10 cellular contexts compared by ENCODE assay signal in genomic region chr7:129134356-129134972, GRCh38. TPM values are rescaled to one million over a fixed set of nuclear protein-coding genes. Genes with fewer than 3 reads are reported as not detected.
DNase-seq lines count a peak whose midpoint lies in the region; ATAC-seq and TF ChIP-seq lines count a peak whose summit lies in the region.
"Had no signal": no experiment of that assay in that cellular context is flagged by ENCODE, and none has a peak within 500 bp of the region (broad histone marks: within the 10 kb centered on the region; RNA-seq: fewer than 3 reads in every experiment).

No MANE protein-coding gene starts in this region.

- H3K4me1 Mint-ChIP-seq in endothelial cell (ENCODE audit: unreplicated experiment): peaks cover 11% of the 10 kb centered on the region
- peaks cover 44% of the 10 kb centered on the region for H3K4me1 Mint-ChIP-seq in stimulated activated memory B cell treated with anti-CD40 and anti-IgM and Interleukin-4, amounts not matched to agents 10 μg/mL and 1 μg/mL and 100 μg/mL, for 72 hours

- WGBS in heart right ventricle, 2 donors: 69 to 76% methylated on average over 6 of the region's 6 CpGs

- no peaks in the 10 kb centered on the region for H3K36me3 ChIP-seq in heart right ventricle
- H3K36me3 ChIP-seq in RWPE2 (ENCODE audit: low read depth): no peaks in the 10 kb centered on the region
- H3K36me3 ChIP-seq: esophagus muscularis mucosa had no signal

- H3K4me3 ChIP-seq in heart right ventricle (no peak overlapping the region), RWPE2 (ENCODE audit: severe bottlenecking) (no peak overlapping the region)
- H3K4me3 ChIP-seq: esophagus muscularis mucosa had no signal

- no peak for DNase-seq in heart right ventricle
- DNase-seq in Right ventricle myocardium superior: no peak
- DNase-seq in RWPE2 (ENCODE audit: low spot score): no peak
- no peak for DNase-seq in endothelial cell (ENCODE audit: low spot score)
- no peak for DNase-seq in GM19240 (ENCODE audit: insufficient read length, low spot score)
- no peak for DNase-seq in SIG-M5 treated with dmso at 0.1 percent for 504 hours (lab: John Stamatoyannopoulos, UW; ENCODE audit: unreplicated experiment)
- DNase-seq: NCI-H774 had no signal

- no peaks in the 10 kb centered on the region for H3K36me3 Mint-ChIP-seq in endothelial cell (ENCODE audit: low read depth, unreplicated experiment)
- no peaks in the 10 kb centered on the region for H3K36me3 Mint-ChIP-seq in stimulated activated memory B cell treated with anti-CD40 and anti-IgM and Interleukin-4, amounts not matched to agents 10 μg/mL and 1 μg/mL and 100 μg/mL, for 72 hours

- H3K4me3 Mint-ChIP-seq in endothelial cell (ENCODE audit: unreplicated experiment): no peak overlapping the region
- peak overlapping the region; percentile 68 for H3K4me3 Mint-ChIP-seq in stimulated activated memory B cell treated with anti-CD40 and anti-IgM and Interleukin-4, amounts not matched to agents 10 μg/mL and 1 μg/mL and 100 μg/mL, for 72 hours

- H3K27ac ChIP-seq in heart right ventricle (peak overlapping the region in 3 of 10 donors; percentile 37 to 69 (median 67)), RWPE2 (ENCODE audit: poor library complexity, severe bottlenecking) (no peak overlapping the region)
- H3K27ac ChIP-seq: esophagus muscularis mucosa had no signal

- H3K9me3 ChIP-seq in heart right ventricle: no peaks in the 10 kb centered on the region
- no peaks in the 10 kb centered on the region for H3K9me3 ChIP-seq in RWPE2 (ENCODE audit: severe bottlenecking)
- H3K9me3 ChIP-seq: esophagus muscularis mucosa had no signal

- H3K27me3 ChIP-seq in heart right ventricle: no peaks in the 10 kb centered on the region
- no peaks in the 10 kb centered on the region for H3K27me3 ChIP-seq in RWPE2 (ENCODE audit: insufficient read depth, poor library complexity, severe bottlenecking)
- H3K27me3 ChIP-seq: esophagus muscularis mucosa had no signal

- peaks cover 1% of the 10 kb centered on the region for H3K27me3 Mint-ChIP-seq in endothelial cell (ENCODE audit: unreplicated experiment)
- H3K27me3 Mint-ChIP-seq in stimulated activated memory B cell treated with anti-CD40 and anti-IgM and Interleukin-4, amounts not matched to agents 10 μg/mL and 1 μg/mL and 100 μg/mL, for 72 hours: no peaks in the 10 kb centered on the region

- no peak for TF ChIP-seq CTCF in heart right ventricle (IDR thresholded peaks at IDR 0.05)
- no peak for TF ChIP-seq CTCF in RWPE2 (IDR thresholded peaks at IDR 0.05; ENCODE audit: poor library complexity, severe bottlenecking)
- TF ChIP-seq CTCF in endothelial cell (IDR thresholded peaks at IDR 0.05; ENCODE audit: unreplicated experiment): no peak

- H3K4me1 ChIP-seq in heart right ventricle (peaks cover 0 to 24% (median 0%) of the 10 kb centered on the region in 9 donors), RWPE2 (ENCODE audit: insufficient read depth, poor library complexity, severe bottlenecking) (peaks cover 4% of the 10 kb centered on the region)
- H3K4me1 ChIP-seq: esophagus muscularis mucosa had no signal

- no peaks in the 10 kb centered on the region for H3K9me3 Mint-ChIP-seq in endothelial cell (ENCODE audit: unreplicated experiment)
- no peaks in the 10 kb centered on the region for H3K9me3 Mint-ChIP-seq in stimulated activated memory B cell treated with anti-CD40 and anti-IgM and Interleukin-4, amounts not matched to agents 10 μg/mL and 1 μg/mL and 100 μg/mL, for 72 hours

- peak overlapping the region; percentile 3 for H3K27ac Mint-ChIP-seq in endothelial cell (ENCODE audit: unreplicated experiment)
- H3K27ac Mint-ChIP-seq in stimulated activated memory B cell treated with anti-CD40 and anti-IgM and Interleukin-4, amounts not matched to agents 10 μg/mL and 1 μg/mL and 100 μg/mL, for 72 hours: peak overlapping the region; percentile 98

- intact Hi-C loops in heart right ventricle (cut with DNase I): loop anchor here in 1 of 10 donors (10.0 kb wide), 1 partner anchor 60 kb away; no protein-coding TSS in a partner anchor
- intact Hi-C loops in Right ventricle myocardium superior (cut with DNase I): no loop called here

- ATAC-seq in heart right ventricle (peak in 6 of 8 donors; percentile 33 to 59 (median 42)), Right ventricle myocardium superior (ENCODE audit: poor library complexity) (no peak), RWPE2 (ENCODE audit: low read depth) (peak; percentile 35; the same call in 2 of the 3 replicates), GM19463 (IDR thresholded peaks at IDR 0.05; ENCODE audit: unreplicated experiment) (no peak)
- ATAC-seq in stimulated activated memory B cell treated with anti-CD40 and anti-IgM and Interleukin-4, amounts not matched to agents 10 μg/mL and 1 μg/mL and 100 μg/mL, for 72 hours: no peak

RNA-seq across cellular contexts. Expression of gene TSPAN33, which starts 10.0 kb away (rescaled TPM):
- total RNA-seq in heart right ventricle: 10 to 100 TPM in 4 of 10 donors, 1 to 10 TPM in 6; 6.8 to 13.1 (median 9.0) TPM
- polyA plus RNA-seq in heart right ventricle: 1 to 10 TPM; 2.8 to 5.9 TPM
- total RNA-seq in Right ventricle myocardium superior: 11.8 TPM
- total RNA-seq in endothelial cell (ENCODE audit: unreplicated experiment): 1.8 TPM

RNA-seq across cellular contexts. Expression of gene SMO, which starts 54.0 kb away (rescaled TPM):
- total RNA-seq in heart right ventricle (1 to 10 TPM; 3.1 to 7.1 (median 4.9) TPM), Right ventricle myocardium superior (5.0 TPM), endothelial cell (ENCODE audit: unreplicated experiment) (17.4 TPM)
- polyA plus RNA-seq in heart right ventricle: 1 to 10 TPM; 1.7 to 8.3 TPM

Comparison
In these comparisons a context has a peak if more than half of its experiments do, and no peak if none do; other contexts are left out.
1. ATAC-seq: peak in heart right ventricle (6 of 8) and RWPE2 (single experiment); none in Right ventricle myocardium superior (single experiment), stimulated activated memory B cell treated with anti-CD40 and anti-IgM and Interleukin-4, amounts not matched to agents 10 μg/mL and 1 μg/mL and 100 μg/mL, for 72 hours (single experiment) and GM19463 (single experiment).